1 cellular context compared by ENCODE assay signal in genomic region chr18:37449618-37450017, GRCh38.
TF ChIP-seq lines count a peak whose summit lies in the region.

No MANE protein-coding gene starts in this region.

TF ChIP-seq in GM23338, 12 proteins besides CTCF, POLR2A, EP300 and RAD21 (continued from another document):
- TF ChIP-seq ZNF462 (CRISPR knock-in tag; IDR thresholded peaks at IDR 0.05) (no peak), EZH2 (IDR thresholded peaks at IDR 0.05; ENCODE audit: low read depth, unreplicated experiment) (no peak), POLR2AphosphoS5 (IDR thresholded peaks at IDR 0.05; ENCODE audit: low read depth) (no peak), NANOG (IDR thresholded peaks at IDR 0.05; ENCODE audit: borderline replicate concordance) (no peak), CREB1 (CRISPR knock-in tag; IDR thresholded peaks at IDR 0.05; ENCODE audit: low read depth) (no peak), ETS1 (IDR thresholded peaks at IDR 0.05) (no peak)
